27 cellular contexts compared by ENCODE assay signal in the genomic region with DNA sequence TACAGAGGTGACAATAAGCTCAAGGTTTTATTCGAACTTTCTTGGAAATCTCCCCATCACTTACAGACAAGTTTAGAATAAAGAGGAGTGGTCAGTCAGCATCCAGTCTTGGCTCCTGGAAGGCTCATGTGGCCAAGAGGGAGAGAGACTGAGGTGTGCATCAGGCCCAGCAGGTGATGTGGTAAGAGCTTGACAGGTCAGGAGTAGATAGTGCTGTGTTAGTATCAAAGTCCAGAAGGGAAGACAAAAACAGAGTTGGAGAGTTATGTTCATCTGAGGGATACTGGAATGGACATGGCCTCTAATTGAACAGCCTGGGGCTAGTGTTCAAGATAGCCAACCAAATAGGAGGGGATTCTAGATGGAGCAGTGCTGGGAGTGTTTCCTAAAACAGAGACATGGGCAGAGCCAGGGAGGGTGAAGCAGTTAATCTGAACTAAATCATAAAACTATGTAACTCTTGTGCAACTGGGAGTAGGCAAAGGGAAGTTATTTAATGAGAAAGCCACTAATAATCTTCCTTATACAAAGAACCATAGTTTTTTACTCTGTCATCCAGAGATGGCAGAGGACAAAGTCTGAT.
"Had no signal": no experiment of that assay in that cellular context is flagged by ENCODE, and none has a peak within 500 bp of the region (broad histone marks: within the 10 kb centered on the region; RNA-seq: fewer than 3 reads in every experiment).

No MANE protein-coding gene starts in this region.

- H3K4me3 ChIP-seq: cardiac muscle cell had no signal

- FAIRE-seq: astrocyte, RCC 7860, TTC549 had no signal

- H3K27me3 ChIP-seq: brain microvascular endothelial cell, cardiac muscle cell had no signal

- H3K36me3 ChIP-seq: brain microvascular endothelial cell, cardiac muscle cell had no signal

- DNase-seq: activated B cell treated with CpG ODN at 0.5 μM for 24 hours; activated CD4-positive, alpha-beta memory T cell treated with anti-CD3 and anti-CD28 coated beads for 36 hours; activated CD4-positive, alpha-beta T cell treated with anti-CD3 and anti-CD28 coated beads, Interleukin-2, amount 10 ng/mL, durations not matched to agents 7 days and 5 days; activated CD8-positive, alpha-beta memory T cell treated with anti-CD3 and anti-CD28 coated beads for 24 hours; activated effector memory CD4-positive, alpha-beta T cell treated with anti-CD3 and anti-CD28 coated beads, Interleukin-2, amount 50 U/mL, for 16 hours; activated naive CD4-positive, alpha-beta T cell treated with Interleukin-2 at 50 U/mL for 16 hours; activated naive CD8-positive, alpha-beta T cell treated with anti-CD3 and anti-CD28 coated beads, Interleukin-2, amount 50 U/mL, for 24 hours; activated T-cell treated with anti-CD3 and anti-CD28 coated beads, Interleukin-2, amount 50 U/mL, for 4 hours; amygdala; brain microvascular endothelial cell; Kasumi-1; KBM-7; NCI-H1048; NCI-H146; NCI-H187 treated with DMSO at 0.1 percent for 48 hours; NCI-H2081 treated with DMSO at 0.1 percent for 48 hours; NCI-H2171; NCI-H2227 treated with DMSO at 0.1 percent for 48 hours; NCI-H526; NCI-H82; SHP77 treated with DMSO at 0.1 percent for 48 hours; T-helper 17 cell; T-helper 9 cell had no signal

- H3K27ac ChIP-seq: brain microvascular endothelial cell, cardiac muscle cell had no signal
